Comparison of ENCODE assay signal across 15 cellular contexts in the genomic region with DNA sequence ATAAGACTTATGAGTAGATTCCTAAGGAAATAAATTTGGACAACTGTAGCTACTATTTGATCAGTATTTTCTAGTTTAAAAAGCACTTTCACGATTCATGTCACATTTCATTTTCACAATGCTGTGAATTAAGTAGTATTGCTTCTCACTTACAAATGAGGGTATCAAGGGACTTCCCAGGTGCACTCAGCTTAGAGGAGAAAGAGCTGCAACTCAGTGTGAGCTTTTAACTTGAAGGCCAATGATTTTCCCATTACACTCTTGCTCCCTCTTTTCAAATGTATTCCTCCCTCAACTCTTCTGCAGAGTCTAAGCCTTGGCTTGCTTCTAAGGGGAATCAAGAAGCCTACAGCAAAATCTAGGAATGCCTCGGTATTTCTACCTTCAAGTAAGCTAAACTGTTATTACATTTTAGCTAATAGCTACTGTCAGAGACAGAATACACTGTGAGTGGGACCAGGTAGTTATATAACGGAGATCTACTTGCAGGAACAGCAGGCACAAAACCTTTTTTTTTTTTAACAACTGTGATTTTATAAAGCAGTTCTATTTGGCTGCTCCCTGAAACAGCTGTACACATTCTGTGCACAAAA.
DNase-seq lines count a peak whose midpoint lies in the region; ATAC-seq and TF ChIP-seq lines count a peak whose summit lies in the region.
"Had no signal": no experiment of that assay in that cellular context is flagged by ENCODE, and none has a peak within 500 bp of the region (broad histone marks: within the 10 kb centered on the region; RNA-seq: fewer than 3 reads in every experiment).

No MANE protein-coding gene starts in this region.

- H3K4me1 ChIP-seq in mesenchymal stem cell (ENCODE audit: control insufficient read depth, insufficient read depth, low read depth, low read length), result peaks cover 9% of the 10 kb centered on the region

- DNase-seq in GM13977 (ENCODE audit: low spot score) (peak; percentile 24), mesenchymal stem cell (no peak), NCI-H526 treated with DMSO at 0.1 percent for 48 hours (lab: John Stamatoyannopoulos, UW) (no peak)
- DNase-seq: activated CD4-positive, alpha-beta T cell treated with anti-CD3 and anti-CD28 coated beads, Interleukin-2, amount 50 U/mL, for 4 hours; CD4-positive, alpha-beta memory T cell; effector CD4-positive, alpha-beta T cell; GDM1; HCEC 1CT; NCI-H1105; NCI-H526 had no signal

- no peak overlapping the region for H2AFZ ChIP-seq in mesenchymal stem cell (ENCODE audit: low read depth, low read length)

- TF ChIP-seq CTCF in GM13977 (IDR thresholded peaks at IDR 0.05; ENCODE audit: extremely low read depth, insufficient read depth, missing control alignments), result no peak

- in situ Hi-C loops in GM13977 (cut with MboI; ENCODE audit: low pct_unique_long_range_greater_than_20kb, low sequenced_read_pairs, unreplicated experiment), result no loop called here

- no peak overlapping the region for H2BK120ac ChIP-seq in mesenchymal stem cell (ENCODE audit: low read depth, low read length)

- H3K23ac ChIP-seq in mesenchymal stem cell (ENCODE audit: low read length in 2 of 2), result no peak overlapping the region

- 100% methylated on average over 3 of the region's 3 CpGs for WGBS in mesenchymal stem cell

- peaks cover 12% of the 10 kb centered on the region for H3K79me1 ChIP-seq in mesenchymal stem cell (replicated peaks; ENCODE audit: low read length, poor library complexity, severe bottlenecking)

- H3K27me3 ChIP-seq in mesenchymal stem cell (ENCODE audit: control insufficient read depth in 1 of 2, insufficient read depth in 1 of 2, low read length in 2 of 2), result no peaks in the 10 kb centered on the region
- H3K27me3 ChIP-seq: neutrophil had no signal

- peak overlapping the region; percentile 58 for H2AK5ac ChIP-seq in mesenchymal stem cell (ENCODE audit: low read length, severe bottlenecking)

- H4K8ac ChIP-seq in mesenchymal stem cell (ENCODE audit: low read length), result no peak overlapping the region

- H3K9ac ChIP-seq in mesenchymal stem cell (ENCODE audit: low read length), result no peak overlapping the region

- no peak overlapping the region for H3K4me2 ChIP-seq in mesenchymal stem cell (ENCODE audit: low read length, poor library complexity, severe bottlenecking)

- H4K91ac ChIP-seq in mesenchymal stem cell (ENCODE audit: low read length), result no peak overlapping the region

- ATAC-seq in GM19324 (IDR thresholded peaks at IDR 0.05; ENCODE audit: low FRiP score, unreplicated experiment), result peak; percentile 28
- peak; percentile 25 for ATAC-seq in HG03439 (IDR thresholded peaks at IDR 0.05; ENCODE audit: unreplicated experiment)
- no peak for ATAC-seq in GM19328 (IDR thresholded peaks at IDR 0.05; ENCODE audit: unreplicated experiment)
- no peak for ATAC-seq in HG03571 (IDR thresholded peaks at IDR 0.05; ENCODE audit: unreplicated experiment)

- peaks cover 3 to 25% of the 10 kb centered on the region in 2 experiments for H3K36me3 ChIP-seq in mesenchymal stem cell (ENCODE audit: control insufficient read depth in 1 of 2, insufficient read depth in 2 of 2, low read depth in 1 of 2, low read length in 2 of 2)

- H2BK5ac ChIP-seq in mesenchymal stem cell (ENCODE audit: low read depth, low read length, poor library complexity, severe bottlenecking), result no peak overlapping the region

- H3K27ac ChIP-seq in mesenchymal stem cell (ENCODE audit: low read length, poor library complexity, severe bottlenecking), result no peak overlapping the region
- H3K27ac ChIP-seq: neutrophil had no signal

- no peak overlapping the region for H2BK15ac ChIP-seq in mesenchymal stem cell (ENCODE audit: low read depth, poor library complexity, severe bottlenecking)

- peak overlapping the region in 1 of 2 experiments; percentile 15 for H3K4ac ChIP-seq in mesenchymal stem cell (ENCODE audit: low read depth in 1 of 2, low read length in 2 of 2)

- no peak overlapping the region for H3K18ac ChIP-seq in mesenchymal stem cell (ENCODE audit: low read depth in 1 of 2, low read length in 2 of 2)

- no peak overlapping the region for H2BK12ac ChIP-seq in mesenchymal stem cell (ENCODE audit: low read length in 2 of 2)

- no peak overlapping the region for H3K14ac ChIP-seq in mesenchymal stem cell (ENCODE audit: low read length in 2 of 2)

- no peak overlapping the region for H3K4me3 ChIP-seq in mesenchymal stem cell (ENCODE audit: insufficient read depth in 1 of 2, low read depth in 1 of 2, low read length in 2 of 2)

- no peaks in the 10 kb centered on the region for H3K9me3 ChIP-seq in mesenchymal stem cell (ENCODE audit: control insufficient read depth, low read length)
- H3K9me3 ChIP-seq: neutrophil had no signal

Comparison
In these comparisons a context has a peak if more than half of its experiments do, and no peak if none do; other contexts are left out.
1. ATAC-seq: peak in GM19324 (single experiment) and HG03439 (single experiment); none in GM19328 (single experiment) and HG03571 (single experiment).